9 cellular contexts compared by ENCODE assay signal in genomic region chr1:221810406-221810805, GRCh38.
DNase-seq lines count a peak whose midpoint lies in the region; ATAC-seq and TF ChIP-seq lines count a peak whose summit lies in the region.
"Had no signal": no experiment of that assay in that cellular context is flagged by ENCODE, and none has a peak within 500 bp of the region (broad histone marks: within the 10 kb centered on the region; RNA-seq: fewer than 3 reads in every experiment).

No MANE protein-coding gene starts in this region.

- H4K20me1 ChIP-seq in PC-9 (ENCODE audit: insufficient read depth), result no peaks in the 10 kb centered on the region
- H4K20me1 ChIP-seq in osteoblast (ENCODE audit: insufficient read depth, low read length), result no peaks in the 10 kb centered on the region

- no TSS peak for BruUV-seq in PC-9 (replicated peaks; lab: Mats Ljungman, UMichigan)

- H3K79me2 ChIP-seq in PC-9 (ENCODE audit: low read depth) (no peaks in the 10 kb centered on the region), osteoblast (ENCODE audit: insufficient read depth, low read length) (no peaks in the 10 kb centered on the region)

- H3K27ac ChIP-seq in PC-9 (peak overlapping the region; percentile 90), osteoblast (ENCODE audit: low read depth, low read length) (peak overlapping the region; percentile 63)
- H3K27ac ChIP-seq: vagina had no signal

- H3K9me3 Mint-ChIP-seq in dendritic cell treated with granulocyte-macrophage colony-stimulating factor and Interleukin-4, amounts not matched to agents 40 ng/mL and 50 ng/mL, for 4 days, result no peaks in the 10 kb centered on the region

- H3K4me3 ChIP-seq in PC-9, result no peak overlapping the region
- H3K4me3 ChIP-seq in osteoblast (ENCODE audit: insufficient read depth, low read length), result no peak overlapping the region
- H3K4me3 ChIP-seq: vagina had no signal

- H3K4me3 Mint-ChIP-seq in dendritic cell treated with granulocyte-macrophage colony-stimulating factor and Interleukin-4, amounts not matched to agents 40 ng/mL and 50 ng/mL, for 4 days, result no peak overlapping the region

- H3K27me3 ChIP-seq in PC-9 (ENCODE audit: insufficient read depth, low read depth) (no peaks in the 10 kb centered on the region), osteoblast (ENCODE audit: insufficient read depth, low read length) (no peaks in the 10 kb centered on the region)
- H3K27me3 ChIP-seq: vagina had no signal

- H3K27ac Mint-ChIP-seq in dendritic cell treated with granulocyte-macrophage colony-stimulating factor and Interleukin-4, amounts not matched to agents 40 ng/mL and 50 ng/mL, for 4 days, result peak overlapping the region; percentile 61

- CTCF ChIA-PET in PC-9 (lab: Charles Lee), result interaction anchor here (0.9 to 1.0 kb wide), 2 partner anchors 9 to 267 kb away, joined by 4 read pairs; no protein-coding TSS in a partner anchor

- H3K36me3 Mint-ChIP-seq in dendritic cell treated with granulocyte-macrophage colony-stimulating factor and Interleukin-4, amounts not matched to agents 40 ng/mL and 50 ng/mL, for 4 days (ENCODE audit: low read depth), result no peaks in the 10 kb centered on the region

- H3K4me1 Mint-ChIP-seq in dendritic cell treated with granulocyte-macrophage colony-stimulating factor and Interleukin-4, amounts not matched to agents 40 ng/mL and 50 ng/mL, for 4 days (ENCODE audit: low read depth), result peaks cover 24% of the 10 kb centered on the region

- peaks cover 29% of the 10 kb centered on the region for H3F3A ChIP-seq in PC-9 (ENCODE audit: insufficient read depth, low read depth)

- H3K4me2 ChIP-seq in PC-9 (peak overlapping the region; percentile 66), osteoblast (ENCODE audit: insufficient read depth, low read length) (no peak overlapping the region)

- POLR2A ChIA-PET in PC-9 (lab: Charles Lee; ENCODE audit: unreplicated experiment), result interaction anchor here (0.5 to 0.8 kb wide), 5 partner anchors 18 to 645 kb away, joined by 3 to 13 read pairs (median 3); no protein-coding TSS in a partner anchor

- intact Hi-C loops in PC-9 (cut with micrococcal nuclease; ENCODE audit: unreplicated experiment), result loop anchor here (1.0 to 2.0 kb wide), 6 partner anchors 30 to 475 kb away; partner anchors contain the start of gene DUSP10
- intact Hi-C loops in dendritic cell treated with granulocyte-macrophage colony-stimulating factor and Interleukin-4, amounts not matched to agents 40 ng/mL and 50 ng/mL, for 4 days (cut with micrococcal nuclease), result no loop called here

- peaks cover 3% of the 10 kb centered on the region for H3K27me3 Mint-ChIP-seq in dendritic cell treated with granulocyte-macrophage colony-stimulating factor and Interleukin-4, amounts not matched to agents 40 ng/mL and 50 ng/mL, for 4 days

- H2AFZ ChIP-seq in PC-9 (no peak overlapping the region), osteoblast (ENCODE audit: low read length) (peak overlapping the region; percentile 53)

- ATAC-seq in HG03039 (IDR thresholded peaks at IDR 0.05; ENCODE audit: unreplicated experiment), result no peak
- ATAC-seq in GM21619 (IDR thresholded peaks at IDR 0.05; ENCODE audit: unreplicated experiment), result no peak

- no peaks in the 10 kb centered on the region for H3K36me3 ChIP-seq in PC-9 (ENCODE audit: low read depth)
- no peaks in the 10 kb centered on the region for H3K36me3 ChIP-seq in osteoblast (ENCODE audit: insufficient read depth, low read length)
- H3K36me3 ChIP-seq: vagina had no signal

- no peak for TF ChIP-seq CTCF in PC-9 (conservative IDR thresholded peaks at IDR 0.05)
- no peak for TF ChIP-seq CTCF in osteoblast (IDR thresholded peaks at IDR 0.05; ENCODE audit: extremely low read depth, low read depth, low read length)

- H3K4me1 ChIP-seq in PC-9 (replicated peaks; ENCODE audit: insufficient read depth) (peaks cover 63% of the 10 kb centered on the region), osteoblast (ENCODE audit: insufficient read depth, low read length) (peaks cover 13% of the 10 kb centered on the region)
- H3K4me1 ChIP-seq: vagina had no signal

- DNase-seq in GM03348 (ENCODE audit: low spot score), result peak; percentile 39
- DNase-seq in PC-9, result peak; percentile 60 to 98
- DNase-seq in osteoblast (ENCODE audit: insufficient read length, low spot score, missing footprints), result peak; percentile 37
- no peak for DNase-seq in epidermal melanocyte (ENCODE audit: insufficient read length, low spot score)
- DNase-seq: NCI-H2029 treated with DMSO at 0.1 percent for 48 hours had no signal

- H3K9me3 ChIP-seq in PC-9 (ENCODE audit: insufficient read depth, low read depth) (peaks cover 7% of the 10 kb centered on the region; the same call in 1 of the 2 replicates), osteoblast (ENCODE audit: low read depth, low read length) (no peaks in the 10 kb centered on the region)
- H3K9me3 ChIP-seq: vagina had no signal

- H3K9me2 ChIP-seq in PC-9 (ENCODE audit: insufficient read depth), result no peaks in the 10 kb centered on the region
